Comparison of ENCODE assay signal across 19 cellular contexts in the genomic region with DNA sequence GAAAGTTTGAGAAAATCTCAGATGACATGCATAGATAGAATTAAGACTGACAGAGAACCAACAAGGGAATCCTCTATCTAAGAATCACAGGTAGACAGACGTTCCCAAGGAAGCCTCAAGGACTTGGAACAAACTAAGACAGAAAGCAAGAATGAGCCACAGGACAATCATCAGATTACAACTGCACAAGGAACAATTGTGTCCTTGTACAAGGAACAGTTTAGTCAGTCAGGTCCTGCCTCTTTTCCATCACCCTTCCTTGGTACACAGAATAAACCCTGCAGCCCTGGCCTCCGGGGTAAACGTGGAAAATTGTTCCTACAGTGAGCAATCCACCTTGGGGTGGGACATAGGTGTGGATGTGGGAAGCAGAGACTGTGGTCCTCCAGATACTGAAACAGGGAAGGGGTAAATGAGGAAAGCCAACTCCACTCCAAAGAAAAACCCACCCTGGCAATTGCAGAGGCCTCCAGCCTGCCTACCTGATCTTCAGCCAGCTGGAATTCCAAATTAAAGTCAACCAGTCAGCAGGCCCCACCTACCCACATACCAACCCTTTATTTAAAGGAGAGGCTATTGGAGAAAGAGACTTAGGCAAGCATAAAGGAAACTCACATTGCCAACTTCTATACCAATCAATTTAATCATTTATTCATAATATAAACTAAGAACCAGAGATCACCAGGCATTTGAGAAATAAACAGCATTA.
"Had no signal": no experiment of that assay in that cellular context is flagged by ENCODE, and none has a peak within 500 bp of the region (broad histone marks: within the 10 kb centered on the region; RNA-seq: fewer than 3 reads in every experiment).

No MANE protein-coding gene starts in this region.

- H3K9me3 Mint-ChIP-seq: natural killer cell had no signal

- H3K27me3 Mint-ChIP-seq: activated CD4-positive, alpha-beta memory T cell treated with anti-CD3 and anti-CD28 coated beads, Interleukin-2, amount 10 ng/mL, durations not matched to agents 7 days and 5 days had no signal

- H3K9me3 ChIP-seq: right atrium auricular region, vagina had no signal

- H3K4me1 ChIP-seq: right atrium auricular region, transverse colon, vagina had no signal

- H3K36me3 Mint-ChIP-seq: natural killer cell had no signal

- H3K36me3 ChIP-seq: cardiac muscle cell, right atrium auricular region, transverse colon, vagina had no signal

- ATAC-seq: activated T-cell treated with anti-CD3 and anti-CD28 coated beads, Interleukin-2, amount 50 U/mL, for 4 hours; left lobe of liver; mucosa of descending colon; natural killer cell had no signal

- H3K4me1 Mint-ChIP-seq: activated CD4-positive, alpha-beta memory T cell treated with anti-CD3 and anti-CD28 coated beads, Interleukin-2, amount 10 ng/mL, durations not matched to agents 7 days and 5 days; natural killer cell had no signal

- DNase-seq: activated CD4-positive, alpha-beta memory T cell treated with anti-CD3 and anti-CD28 coated beads, Interleukin-2, amount 10 ng/mL, durations not matched to agents 7 days and 5 days; activated CD4-positive, alpha-beta T cell treated with anti-CD3 and anti-CD28 coated beads for 4 hours; activated effector memory CD4-positive, alpha-beta T cell treated with Interleukin-2 at 50 U/mL for 16 hours; activated naive CD4-positive, alpha-beta T cell treated with anti-CD3 and anti-CD28 coated beads, Interleukin-2, amount 50 U/mL, for 16 hours; activated T-cell treated with anti-CD3 and anti-CD28 coated beads, Interleukin-2, amount 50 U/mL, for 4 hours; mucosa of descending colon; natural killer cell; nucleus accumbens; stimulated activated CD4-positive, alpha-beta T cell treated with anti-CD3 and anti-CD28 coated beads, Interleukin-4, amount 100 ng/mL, for 24 hours; stimulated activated naive CD4-positive, alpha-beta T cell; substantia nigra; transverse colon had no signal

- H3K27ac ChIP-seq: cardiac muscle cell, right atrium auricular region, skin epidermis, transverse colon, vagina had no signal

- H3K27me3 ChIP-seq: cardiac muscle cell, right atrium auricular region, transverse colon, vagina had no signal

- H3K27ac Mint-ChIP-seq: activated CD4-positive, alpha-beta memory T cell treated with anti-CD3 and anti-CD28 coated beads, Interleukin-2, amount 10 ng/mL, durations not matched to agents 7 days and 5 days; natural killer cell; progenitor cell of endocrine pancreas; T-helper 1 cell treated with Interleukin-12 subunit alpha and Interleukin-12 subunit beta and Interleukin-4 antibody, amounts not matched to agents 30 μg/mL and 1 μg/mL, for 36 hours had no signal

- H3K4me3 ChIP-seq: cardiac muscle cell, mucosa of descending colon, right atrium auricular region, skin epidermis, transverse colon, vagina had no signal

- H3K4me3 Mint-ChIP-seq: activated CD4-positive, alpha-beta memory T cell treated with anti-CD3 and anti-CD28 coated beads, Interleukin-2, amount 10 ng/mL, durations not matched to agents 7 days and 5 days; activated T-cell treated with anti-CD3 and anti-CD28 coated beads, Interleukin-2, amount 50 U/mL, for 4 hours; natural killer cell; T-helper 1 cell treated with Interleukin-12 subunit alpha and Interleukin-12 subunit beta and Interleukin-4 antibody, amounts not matched to agents 30 μg/mL and 1 μg/mL, for 36 hours had no signal
